Comparison of ENCODE assay signal across 8 cellular contexts in the genomic region with DNA sequence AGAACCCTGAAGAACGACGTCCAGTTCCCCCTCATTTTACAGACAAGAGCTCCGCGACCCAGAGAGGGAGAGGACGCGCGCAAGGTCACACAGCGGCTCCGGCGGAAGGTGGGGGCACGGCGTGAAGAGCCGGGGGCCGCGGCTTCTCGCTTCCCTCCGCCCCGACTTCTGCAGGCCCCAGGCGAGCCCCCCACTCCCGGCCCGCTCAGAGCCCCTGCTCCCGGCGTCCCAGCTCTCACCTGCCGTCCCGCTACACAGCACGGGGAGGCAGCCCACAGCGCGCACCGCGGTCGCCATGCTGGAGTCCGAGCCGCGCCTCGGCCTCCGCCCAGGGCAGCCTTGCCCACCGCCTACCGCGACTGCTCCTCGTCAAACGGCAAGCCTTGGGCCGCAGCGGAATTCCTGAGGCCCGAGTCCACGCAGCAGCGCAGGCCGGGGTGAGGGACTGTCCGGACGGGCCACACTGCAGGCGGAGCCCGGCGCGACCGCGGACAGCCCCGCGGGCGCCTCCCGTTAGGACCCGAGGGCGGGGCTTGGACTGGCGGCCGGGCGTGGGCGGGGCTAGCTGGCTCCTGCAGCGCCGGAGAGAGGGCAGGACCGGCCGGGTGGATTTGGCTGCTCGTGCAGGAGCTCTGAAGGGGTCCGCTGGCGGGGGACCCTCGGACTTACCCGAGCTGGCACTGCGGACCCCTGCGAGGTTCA. TPM values are rescaled to one million over a fixed set of nuclear protein-coding genes. Genes with fewer than 3 reads are reported as not detected.
DNase-seq lines count a peak whose midpoint lies in the region; ATAC-seq and TF ChIP-seq lines count a peak whose summit lies in the region.

Gene MRPS5 (minus strand): TSS at position 314 of the 702 bp plus-strand sequence. CDS start 17 bp downstream, at position 297.

- no peaks in the 10 kb centered on the region for H3K9me3 ChIP-seq in left lung

- H3K4me3 Mint-ChIP-seq in activated CD4-positive, alpha-beta T cell treated with anti-CD3 and anti-CD28 coated beads, Interleukin-2, amount 10 ng/mL, durations not matched to agents 24 days and 14 days = peak within 1 kb of the TSS; percentile 98

- H3K36me3 ChIP-seq in left lung = peaks cover 0 to 8% of the 10 kb centered on the region in 2 donors

- ATAC-seq in GM19025 (IDR thresholded peaks at IDR 0.05; ENCODE audit: low read depth, unreplicated experiment) (peak; percentile 94), HG03280 (IDR thresholded peaks at IDR 0.05; ENCODE audit: unreplicated experiment) (peak; percentile 97), left lung (peak; percentile 99)

- H3K4me3 ChIP-seq in coronary artery = peak within 1 kb of the TSS; percentile 82
- peak within 1 kb of the TSS; percentile 76 to 95 for H3K4me3 ChIP-seq in left lung

- DNase-seq in AML-193 (lab: John Stamatoyannopoulos, UW) = peak; percentile 62 to 64
- DNase-seq in NCI-H510A (lab: John Stamatoyannopoulos, UW) = peak; percentile 48
- peak; percentile 97 for DNase-seq in activated CD4-positive, alpha-beta T cell treated with anti-CD3 and anti-CD28 coated beads, Interleukin-2, amount 10 ng/mL, durations not matched to agents 24 days and 14 days
- peak; percentile 83 for DNase-seq in coronary artery (ENCODE audit: low spot score)
- DNase-seq in left lung = peak; percentile 91 to 99
- peak; percentile 88 to 93 for DNase-seq in stimulated activated CD4-positive, alpha-beta T cell treated with anti-CD3 and anti-CD28 coated beads, Interleukin-2, amount 100 ng/mL, for 48 hours

- no peaks in the 10 kb centered on the region for H3K9me3 Mint-ChIP-seq in activated CD4-positive, alpha-beta T cell treated with anti-CD3 and anti-CD28 coated beads, Interleukin-2, amount 10 ng/mL, durations not matched to agents 24 days and 14 days

- peaks cover 40% of the 10 kb centered on the region for H3K4me1 Mint-ChIP-seq in activated CD4-positive, alpha-beta T cell treated with anti-CD3 and anti-CD28 coated beads, Interleukin-2, amount 10 ng/mL, durations not matched to agents 24 days and 14 days

- H3K27ac ChIP-seq in coronary artery (peak within 1 kb of the TSS; percentile 74 to 93), left lung (peak within 1 kb of the TSS; percentile 94 to 95)

- H3K27ac Mint-ChIP-seq in activated CD4-positive, alpha-beta T cell treated with anti-CD3 and anti-CD28 coated beads, Interleukin-2, amount 10 ng/mL, durations not matched to agents 24 days and 14 days = peak within 1 kb of the TSS; percentile 96

- H3K36me3 Mint-ChIP-seq in activated CD4-positive, alpha-beta T cell treated with anti-CD3 and anti-CD28 coated beads, Interleukin-2, amount 10 ng/mL, durations not matched to agents 24 days and 14 days (ENCODE audit: low read depth) = peaks cover 20% of the 10 kb centered on the region

- no peaks in the 10 kb centered on the region for H3K27me3 Mint-ChIP-seq in activated CD4-positive, alpha-beta T cell treated with anti-CD3 and anti-CD28 coated beads, Interleukin-2, amount 10 ng/mL, durations not matched to agents 24 days and 14 days

- H3K27me3 ChIP-seq in left lung = no peaks in the 10 kb centered on the region

- peaks cover 10 to 27% of the 10 kb centered on the region in 2 donors for H3K4me1 ChIP-seq in left lung

- intact Hi-C loops in activated CD4-positive, alpha-beta T cell treated with anti-CD3 and anti-CD28 coated beads, Interleukin-2, amount 10 ng/mL, durations not matched to agents 24 days and 14 days (cut with micrococcal nuclease) = loop anchor here (1.0 to 2.0 kb wide), 4 partner anchors 38 to 99 kb away; partner anchors contain the start of genes ZNF2, ZNF514 and ZNF892
- intact Hi-C loops in left lung (cut with DNase I) = no loop called here

- no peak for TF ChIP-seq CTCF in coronary artery (IDR thresholded peaks at IDR 0.05)
- TF ChIP-seq CTCF in left lung (IDR thresholded peaks at IDR 0.05) = no peak

RNA-seq across cellular contexts. Expression of gene MRPS5, which starts in this region (rescaled TPM):
- 97.4 and 103 TPM in 2 replicates for total RNA-seq in activated CD4-positive, alpha-beta T cell treated with anti-CD3 and anti-CD28 coated beads, Interleukin-2, amount 10 ng/mL, durations not matched to agents 24 days and 14 days
- 10 to 100 TPM; 46.7 to 50.5 TPM for total RNA-seq in left lung

Comparison
In these comparisons a context has a peak if more than half of its experiments do, and no peak if none do; other contexts are left out.
1. Peak in every context shown above with its lines: DNase-seq, ATAC-seq, H3K4me3 ChIP-seq and H3K27ac ChIP-seq.